28 cellular contexts compared by ENCODE assay signal in genomic region chr3:72039677-72040076, GRCh38.
"Had no signal": no experiment of that assay in that cellular context is flagged by ENCODE, and none has a peak within 500 bp of the region (broad histone marks: within the 10 kb centered on the region; RNA-seq: fewer than 3 reads in every experiment).

No MANE protein-coding gene starts in this region.

- ATAC-seq: natural killer cell; psoas muscle; right cardiac atrium; sciatic nerve; stimulated activated memory B cell treated with anti-CD40 and anti-IgM and Interleukin-4, amounts not matched to agents 10 μg/mL and 1 μg/mL and 100 μg/mL, for 72 hours; stimulated activated naive CD8-positive, alpha-beta T cell treated with anti-CD3 and anti-CD28 coated beads, Interleukin-15, amount 100 ng/mL, for 72 hours; stimulated activated naive CD8-positive, alpha-beta T cell treated with anti-CD3 and anti-CD28 coated beads, Interleukin-15, Interleukin-2, amounts not matched to agents 100 U/mL and 50 U/mL, for 24 hours; upper lobe of right lung had no signal

- H3K4me2 ChIP-seq: neural progenitor cell, smooth muscle cell had no signal

- H3K9ac ChIP-seq: neural progenitor cell, parathyroid adenoma had no signal

- DNase-seq: natural killer cell; occipital lobe; ovary; posterior cingulate gyrus; psoas muscle; right cardiac atrium; spleen; stimulated activated CD4-positive, alpha-beta T cell treated with anti-CD3 and anti-CD28 coated beads, Interleukin-12 subunit alpha, Interleukin-12 subunit beta, amount 100 ng/mL, for 4 hours; stimulated activated CD4-positive, alpha-beta T cell treated with anti-CD3 and anti-CD28 coated beads, Interleukin-1b, Interleukin-23, amount 100 ng/mL, for 48 hours; stimulated activated CD4-positive, alpha-beta T cell treated with anti-CD3 and anti-CD28 coated beads, Interleukin-4, amount 100 ng/mL, for 1 hour; stimulated activated CD4-positive, alpha-beta T cell treated with anti-CD3 and anti-CD28 coated beads, Interleukin-4, amount 100 ng/mL, for 4 hours; stimulated activated CD8-positive, alpha-beta memory T cell treated with anti-CD3 and anti-CD28 coated beads, Interleukin-4, amount 100 ng/mL, for 48 hours; stimulated activated naive CD4-positive, alpha-beta T cell; stimulated activated naive CD8-positive, alpha-beta T cell treated with anti-CD3 and anti-CD28 coated beads, Interleukin-15, amount 100 ng/mL, for 72 hours; stimulated activated naive CD8-positive, alpha-beta T cell treated with anti-CD3 and anti-CD28 coated beads, Interleukin-15, Interleukin-2, amounts not matched to agents 100 U/mL and 50 U/mL, for 24 hours; substantia nigra; testis; tibial artery; transverse colon; upper lobe of right lung; uterus had no signal

- H3K9me3 ChIP-seq: ovary, psoas muscle, spleen, suprapubic skin, testis, tibial artery, transverse colon, upper lobe of right lung, uterus had no signal

- H3K4me1 ChIP-seq: neural progenitor cell, parathyroid adenoma, psoas muscle, testis, uterus had no signal

- H3K79me2 ChIP-seq: parathyroid adenoma had no signal

- H3K4me3 ChIP-seq: neural progenitor cell, ovary, psoas muscle, skin epidermis, smooth muscle cell, spleen, suprapubic skin, testis, tibial artery, transverse colon, upper lobe of right lung, uterus had no signal

- H3K27me3 ChIP-seq: neural progenitor cell, ovary, testis, tibial artery, transverse colon, upper lobe of right lung, uterus had no signal

- H3K36me3 ChIP-seq: neural progenitor cell, ovary, spleen, suprapubic skin, tibial artery, transverse colon, upper lobe of right lung, uterus had no signal

- H2AFZ ChIP-seq: neural progenitor cell, parathyroid adenoma had no signal

- H3K27ac ChIP-seq: neural progenitor cell, ovary, parathyroid adenoma, psoas muscle, skin epidermis, spleen, suprapubic skin, testis, tibial artery, transverse colon, upper lobe of right lung, uterus had no signal
